ENCODE assay signal across 8 cellular contexts in genomic region chr2:113979172-113980128, GRCh38.
A peak's percentile ranks its signal among the peaks of the same experiment; 100 is the strongest.
DNase-seq lines count a peak whose midpoint lies in the region; ATAC-seq and TF ChIP-seq lines count a peak whose summit lies in the region.

No MANE protein-coding gene starts in this region.

- no peak overlapping the region for H3K9ac ChIP-seq in neuronal stem cell (ENCODE audit: low read depth, low read length, poor library complexity)

- H3K4me1 ChIP-seq in effector memory CD4-positive, alpha-beta T cell (ENCODE audit: control insufficient read depth, insufficient read depth, low read length, poor library complexity, severe bottlenecking) = no peaks in the 10 kb centered on the region
- peaks cover 0 to 2% of the 10 kb centered on the region in 2 donors for H3K4me1 ChIP-seq in neuronal stem cell (ENCODE audit: control insufficient read depth in 2 of 2, insufficient read depth in 1 of 2, low read depth in 1 of 2, low read length in 2 of 2)

- CTCF ChIA-PET in GM10248 (lab: Yijun Ruan, JAX) = interaction anchor here (0.7 to 5.3 kb wide), 13 partner anchors 11 to 375 kb away, joined by 3 to 32 read pairs (median 4); no protein-coding TSS in a partner anchor

- H3K18ac ChIP-seq in neuronal stem cell (ENCODE audit: low read length) = no peak overlapping the region

- H3K4me3 ChIP-seq in effector memory CD4-positive, alpha-beta T cell (ENCODE audit: insufficient read depth, low read depth, low read length, poor library complexity, severe bottlenecking) = no peak overlapping the region
- no peak overlapping the region for H3K4me3 ChIP-seq in neuronal stem cell (ENCODE audit: low read length in 2 of 2)

- no peaks in the 10 kb centered on the region for H3K79me1 ChIP-seq in neuronal stem cell (ENCODE audit: low read depth, low read length)

- POLR2A ChIA-PET in GM10248 (lab: Yijun Ruan, JAX) = no interaction called here

- H2AFZ ChIP-seq in neuronal stem cell (ENCODE audit: low read length) = no peak overlapping the region

- H3K27me3 ChIP-seq in effector memory CD4-positive, alpha-beta T cell (replicated peaks; ENCODE audit: control insufficient read depth, insufficient read depth, low read length, poor library complexity, severe bottlenecking) = no peaks in the 10 kb centered on the region
- H3K27me3 ChIP-seq in neuronal stem cell (ENCODE audit: control insufficient read depth in 3 of 3, insufficient read depth in 3 of 3, low read depth in 1 of 3, low read length in 3 of 3) = no peaks in the 10 kb centered on the region

- no peak overlapping the region for H3K4me2 ChIP-seq in neuronal stem cell (ENCODE audit: insufficient read depth, low read length, poor library complexity, severe bottlenecking)

- H2BK12ac ChIP-seq in neuronal stem cell (ENCODE audit: low read length) = no peak overlapping the region

- no peak overlapping the region for H3K4ac ChIP-seq in neuronal stem cell (ENCODE audit: low read length)

- no peak overlapping the region for H3K23ac ChIP-seq in neuronal stem cell (ENCODE audit: low read depth, low read length, poor library complexity)

- no peak overlapping the region for H2BK120ac ChIP-seq in neuronal stem cell (ENCODE audit: low read depth, low read length)

- ATAC-seq in HG02588 (IDR thresholded peaks at IDR 0.05; ENCODE audit: unreplicated experiment) = no peak
- no peak for ATAC-seq in HG03108 (IDR thresholded peaks at IDR 0.05; ENCODE audit: unreplicated experiment)

- no peak overlapping the region for H4K8ac ChIP-seq in neuronal stem cell (ENCODE audit: low read depth, low read length)

- TF ChIP-seq CTCF in GM10248 (IDR thresholded peaks at IDR 0.05; ENCODE audit: control extremely low read depth, extremely low read depth, low read depth, missing control alignments) = peak; percentile 58

- no peak overlapping the region for H3K27ac ChIP-seq in effector memory CD4-positive, alpha-beta T cell (ENCODE audit: insufficient read depth, low read length, poor library complexity, severe bottlenecking)
- no peak overlapping the region for H3K27ac ChIP-seq in neuronal stem cell (replicated peaks; ENCODE audit: low read length)

- DNase-seq in GM10248 (ENCODE audit: extremely low spot score) = no peak
- DNase-seq in activated CD4-positive, CD25-positive, alpha-beta regulatory T cell treated with anti-CD3 and anti-CD28 coated beads, Interleukin-2, amount 50 U/mL, for 72 hours = peak; percentile 85
- peak; percentile 16 to 47 (median 30) for DNase-seq in effector memory CD4-positive, alpha-beta T cell
- peak; percentile 60 to 84 (median 78) for DNase-seq in stimulated activated CD4-positive, alpha-beta T cell treated with anti-CD3 and anti-CD28 coated beads, Interleukin-12 subunit alpha, Interleukin-12 subunit beta, amount 100 ng/mL, for 48 hours (ENCODE audit: low read depth in 2 of 3, low spot score in 1 of 3)
- no peak for DNase-seq in SHP77 (lab: John Stamatoyannopoulos, UW)
- DNase-seq in neuronal stem cell (ENCODE audit: low spot score) = no peak

- no peak overlapping the region for H3K14ac ChIP-seq in neuronal stem cell (ENCODE audit: low read length)

- no peak overlapping the region for H2BK15ac ChIP-seq in neuronal stem cell (ENCODE audit: low read length)

- H2AK5ac ChIP-seq in neuronal stem cell (ENCODE audit: low read depth, low read length) = no peak overlapping the region

- H4K91ac ChIP-seq in neuronal stem cell (ENCODE audit: low read depth, low read length, poor library complexity) = no peak overlapping the region

- peaks cover 7% of the 10 kb centered on the region for H3K36me3 ChIP-seq in effector memory CD4-positive, alpha-beta T cell (ENCODE audit: control insufficient read depth, insufficient read depth, low read length)
- H3K36me3 ChIP-seq in neuronal stem cell (replicated peaks in 1 of 2; ENCODE audit: control insufficient read depth in 2 of 2, insufficient read depth in 2 of 2, low read length in 2 of 2) = peaks cover 0 to 9% of the 10 kb centered on the region in 2 donors

- no peaks in the 10 kb centered on the region for H3K9me3 ChIP-seq in effector memory CD4-positive, alpha-beta T cell (ENCODE audit: control insufficient read depth, low read length)
- peaks cover 2 to 7% of the 10 kb centered on the region in 2 donors for H3K9me3 ChIP-seq in neuronal stem cell (replicated peaks in 1 of 2; ENCODE audit: control insufficient read depth in 2 of 2, insufficient read depth in 1 of 2, low read depth in 1 of 2, low read length in 2 of 2)

- no peak overlapping the region for H2BK5ac ChIP-seq in neuronal stem cell (ENCODE audit: low read length)

- no CpG with 5 or more reads among the region's 94 CpGs for WGBS in neuronal stem cell (ENCODE audit: extremely low coverage in 2 of 2, insufficient read length in 2 of 2, insufficient replicate concordance in 1 of 2), 2 donors

Comparison
In these comparisons a context has a peak if more than half of its experiments do, and no peak if none do; other contexts are left out.
1. DNase-seq: peak in activated CD4-positive, CD25-positive, alpha-beta regulatory T cell treated with anti-CD3 and anti-CD28 coated beads, Interleukin-2, amount 50 U/mL, for 72 hours (single experiment), effector memory CD4-positive, alpha-beta T cell (3 of 3) and stimulated activated CD4-positive, alpha-beta T cell treated with anti-CD3 and anti-CD28 coated beads, Interleukin-12 subunit alpha, Interleukin-12 subunit beta, amount 100 ng/mL, for 48 hours (3 of 3); none in GM10248 (single experiment), SHP77 (0 of 2) and neuronal stem cell (single experiment).